In genomic region chr10:110005716-110006115, GRCh38 we compare ENCODE assay signal across 1 cellular context.
A peak's percentile ranks its signal among the peaks of the same experiment; 100 is the strongest.
TF ChIP-seq lines count a peak whose summit lies in the region.

No MANE protein-coding gene starts in this region.

TF ChIP-seq in HEK293, 187 proteins besides CTCF, POLR2A, EP300 and RAD21 (continued from another document and continues in another):
- TF ChIP-seq, protein P1, sequence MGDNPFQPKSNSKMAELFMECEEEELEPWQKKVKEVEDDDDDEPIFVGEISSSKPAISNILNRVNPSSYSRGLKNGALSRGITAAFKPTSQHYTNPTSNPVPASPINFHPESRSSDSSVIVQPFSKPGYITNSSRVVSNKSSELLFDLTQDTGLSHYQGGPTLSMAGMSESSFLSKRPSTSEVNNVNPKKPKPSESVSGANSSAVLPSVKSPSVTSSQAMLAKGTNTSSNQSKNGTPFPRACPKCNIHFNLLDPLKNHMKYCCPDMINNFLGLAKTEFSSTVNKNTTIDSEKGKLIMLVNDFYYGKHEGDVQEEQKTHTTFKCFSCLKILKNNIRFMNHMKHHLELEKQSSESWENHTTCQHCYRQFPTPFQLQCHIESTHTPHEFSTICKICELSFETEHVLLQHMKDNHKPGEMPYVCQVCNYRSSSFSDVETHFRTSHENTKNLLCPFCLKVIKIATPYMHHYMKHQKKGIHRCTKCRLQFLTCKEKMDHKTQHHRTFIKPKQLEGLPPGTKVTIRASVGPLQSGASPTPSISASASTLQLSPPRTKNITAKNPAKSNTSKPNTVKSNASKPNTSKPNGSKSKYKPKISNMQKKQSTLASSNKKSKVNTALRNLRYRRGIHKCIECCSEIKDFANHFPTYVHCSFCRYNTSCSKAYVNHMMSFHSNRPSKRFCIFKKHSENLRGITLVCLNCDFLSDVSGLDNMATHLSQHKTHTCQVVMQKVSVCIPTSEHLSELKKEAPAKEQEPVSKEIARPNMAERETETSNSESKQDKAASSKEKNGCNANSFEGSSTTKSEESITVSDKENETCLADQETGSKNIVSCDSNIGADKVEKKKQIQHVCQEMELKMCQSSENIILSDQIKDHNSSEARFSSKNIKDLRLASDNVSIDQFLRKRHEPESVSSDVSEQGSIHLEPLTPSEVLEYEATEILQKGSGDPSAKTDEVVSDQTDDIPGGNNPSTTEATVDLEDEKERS (tag by site-specific recombination; IDR thresholded peaks at IDR 0.05), result no peak
- TF ChIP-seq ZNF707 (tag by site-specific recombination; IDR thresholded peaks at IDR 0.05) (no peak), GLI4 (tag by site-specific recombination; IDR thresholded peaks at IDR 0.05) (no peak), ZNF473 (tag by site-specific recombination; IDR thresholded peaks at IDR 0.05) (no peak), ZNF211 (tag by site-specific recombination; IDR thresholded peaks at IDR 0.05; ENCODE audit: low read depth) (no peak), ZNF549 (tag by site-specific recombination; IDR thresholded peaks at IDR 0.05) (no peak), ZXDB (tag by site-specific recombination; IDR thresholded peaks at IDR 0.05) (0 out of 2 replicates have a peak, but pooled peaks have one; percentile 10), ZFP37 (tag by site-specific recombination; IDR thresholded peaks at IDR 0.05) (no peak), BCL11B (tag by site-specific recombination; IDR thresholded peaks at IDR 0.05; ENCODE audit: low read depth) (no peak), ZSCAN23 (tag by site-specific recombination; IDR thresholded peaks at IDR 0.05) (no peak), PRDM1 (tag by site-specific recombination; IDR thresholded peaks at IDR 0.05) (no peak), ZNF2 (tag by site-specific recombination; IDR thresholded peaks at IDR 0.05) (peak; percentile 34; the same call in 1 of the 2 replicates), GFI1B (tag by site-specific recombination; IDR thresholded peaks at IDR 0.05) (no peak; the same call in 1 of the 2 replicates), ZNF76 (tag by site-specific recombination; IDR thresholded peaks at IDR 0.05; ENCODE audit: borderline replicate concordance, low read depth) (no peak), ZNF335 (tag by site-specific recombination; conservative IDR thresholded peaks at IDR 0.05) (no peak), ZNF629 (tag by site-specific recombination; IDR thresholded peaks at IDR 0.05) (no peak), ZNF221 (tag by site-specific recombination; IDR thresholded peaks at IDR 0.05; ENCODE audit: borderline replicate concordance) (no peak), ZNF510 (tag by site-specific recombination; IDR thresholded peaks at IDR 0.05; ENCODE audit: insufficient replicate concordance) (no peak), ZBTB1 (tag by site-specific recombination; IDR thresholded peaks at IDR 0.05) (no peak), ZNF501 (tag by site-specific recombination; IDR thresholded peaks at IDR 0.05) (no peak), TRIM28 (IDR thresholded peaks at IDR 0.05; ENCODE audit: borderline replicate concordance, low read length) (peak; percentile 76), PATZ1 (tag by site-specific recombination; IDR thresholded peaks at IDR 0.05) (no peak), ZFP41 (tag by site-specific recombination; IDR thresholded peaks at IDR 0.05; ENCODE audit: borderline replicate concordance) (no peak), ZBTB17 (tag by site-specific recombination; IDR thresholded peaks at IDR 0.05) (peak; percentile 65), BCL11A (tag by site-specific recombination; IDR thresholded peaks at IDR 0.05; ENCODE audit: low read depth) (no peak), ZNF266 (tag by site-specific recombination; IDR thresholded peaks at IDR 0.05; ENCODE audit: low read depth) (no peak), ZNF544 (tag by site-specific recombination; IDR thresholded peaks at IDR 0.05) (no peak), ZNF548 (tag by site-specific recombination; IDR thresholded peaks at IDR 0.05) (no peak), ZFP69B (tag by site-specific recombination; IDR thresholded peaks at IDR 0.05) (no peak), ZNF621 (tag by site-specific recombination; IDR thresholded peaks at IDR 0.05) (no peak), ZNF132 (tag by site-specific recombination; IDR thresholded peaks at IDR 0.05; ENCODE audit: borderline replicate concordance) (no peak), SP7 (tag by site-specific recombination; IDR thresholded peaks at IDR 0.05) (peak; percentile 93), ZFHX2 (tag by site-specific recombination; conservative IDR thresholded peaks at IDR 0.05) (no peak), PRDM10 (tag by site-specific recombination; IDR thresholded peaks at IDR 0.05) (no peak), WT1 (tag by site-specific recombination; IDR thresholded peaks at IDR 0.05) (peak; percentile 69), ZBTB10 (tag by site-specific recombination; IDR thresholded peaks at IDR 0.05) (no peak), ZFP3 (tag by site-specific recombination; IDR thresholded peaks at IDR 0.05; ENCODE audit: low read depth) (peak; percentile 9; the same call in 1 of the 2 replicates), ZNF626 (tag by site-specific recombination; IDR thresholded peaks at IDR 0.05) (no peak), ZSCAN30 (tag by site-specific recombination; IDR thresholded peaks at IDR 0.05) (peak; percentile 64; the same call in 1 of the 2 replicates), ZBTB8A (tag by site-specific recombination; IDR thresholded peaks at IDR 0.05) (no peak), ZBTB44 (tag by site-specific recombination; IDR thresholded peaks at IDR 0.05) (peak; percentile 100), ZNF248 (tag by site-specific recombination; IDR thresholded peaks at IDR 0.05) (no peak), ZNF521 (tag by site-specific recombination; IDR thresholded peaks at IDR 0.05) (no peak), ZNF155 (tag by site-specific recombination; IDR thresholded peaks at IDR 0.05) (no peak), HOXA7 (CRISPR knock-in tag; IDR thresholded peaks at IDR 0.05; ENCODE audit: borderline replicate concordance) (no peak), ZNF654 (tag by site-specific recombination; IDR thresholded peaks at IDR 0.05; ENCODE audit: low read depth) (no peak), OSR2 (tag by site-specific recombination; IDR thresholded peaks at IDR 0.05) (peak; percentile 99)
- TF ChIP-seq, protein P2, sequence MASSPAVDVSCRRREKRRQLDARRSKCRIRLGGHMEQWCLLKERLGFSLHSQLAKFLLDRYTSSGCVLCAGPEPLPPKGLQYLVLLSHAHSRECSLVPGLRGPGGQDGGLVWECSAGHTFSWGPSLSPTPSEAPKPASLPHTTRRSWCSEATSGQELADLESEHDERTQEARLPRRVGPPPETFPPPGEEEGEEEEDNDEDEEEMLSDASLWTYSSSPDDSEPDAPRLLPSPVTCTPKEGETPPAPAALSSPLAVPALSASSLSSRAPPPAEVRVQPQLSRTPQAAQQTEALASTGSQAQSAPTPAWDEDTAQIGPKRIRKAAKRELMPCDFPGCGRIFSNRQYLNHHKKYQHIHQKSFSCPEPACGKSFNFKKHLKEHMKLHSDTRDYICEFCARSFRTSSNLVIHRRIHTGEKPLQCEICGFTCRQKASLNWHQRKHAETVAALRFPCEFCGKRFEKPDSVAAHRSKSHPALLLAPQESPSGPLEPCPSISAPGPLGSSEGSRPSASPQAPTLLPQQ (tag by site-specific recombination; IDR thresholded peaks at IDR 0.05), result no peak
- TF ChIP-seq, protein P3, sequence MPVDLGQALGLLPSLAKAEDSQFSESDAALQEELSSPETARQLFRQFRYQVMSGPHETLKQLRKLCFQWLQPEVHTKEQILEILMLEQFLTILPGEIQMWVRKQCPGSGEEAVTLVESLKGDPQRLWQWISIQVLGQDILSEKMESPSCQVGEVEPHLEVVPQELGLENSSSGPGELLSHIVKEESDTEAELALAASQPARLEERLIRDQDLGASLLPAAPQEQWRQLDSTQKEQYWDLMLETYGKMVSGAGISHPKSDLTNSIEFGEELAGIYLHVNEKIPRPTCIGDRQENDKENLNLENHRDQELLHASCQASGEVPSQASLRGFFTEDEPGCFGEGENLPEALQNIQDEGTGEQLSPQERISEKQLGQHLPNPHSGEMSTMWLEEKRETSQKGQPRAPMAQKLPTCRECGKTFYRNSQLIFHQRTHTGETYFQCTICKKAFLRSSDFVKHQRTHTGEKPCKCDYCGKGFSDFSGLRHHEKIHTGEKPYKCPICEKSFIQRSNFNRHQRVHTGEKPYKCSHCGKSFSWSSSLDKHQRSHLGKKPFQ (tag by site-specific recombination; IDR thresholded peaks at IDR 0.05), result no peak
- TF ChIP-seq, protein P4, sequence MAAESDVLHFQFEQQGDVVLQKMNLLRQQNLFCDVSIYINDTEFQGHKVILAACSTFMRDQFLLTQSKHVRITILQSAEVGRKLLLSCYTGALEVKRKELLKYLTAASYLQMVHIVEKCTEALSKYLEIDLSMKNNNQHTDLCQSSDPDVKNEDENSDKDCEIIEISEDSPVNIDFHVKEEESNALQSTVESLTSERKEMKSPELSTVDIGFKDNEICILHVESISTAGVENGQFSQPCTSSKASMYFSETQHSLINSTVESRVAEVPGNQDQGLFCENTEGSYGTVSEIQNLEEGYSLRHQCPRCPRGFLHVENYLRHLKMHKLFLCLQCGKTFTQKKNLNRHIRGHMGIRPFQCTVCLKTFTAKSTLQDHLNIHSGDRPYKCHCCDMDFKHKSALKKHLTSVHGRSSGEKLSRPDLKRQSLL (tag by site-specific recombination; IDR thresholded peaks at IDR 0.05), result no peak
